ENCODE assay signal across 3 cellular contexts in the genomic region with DNA sequence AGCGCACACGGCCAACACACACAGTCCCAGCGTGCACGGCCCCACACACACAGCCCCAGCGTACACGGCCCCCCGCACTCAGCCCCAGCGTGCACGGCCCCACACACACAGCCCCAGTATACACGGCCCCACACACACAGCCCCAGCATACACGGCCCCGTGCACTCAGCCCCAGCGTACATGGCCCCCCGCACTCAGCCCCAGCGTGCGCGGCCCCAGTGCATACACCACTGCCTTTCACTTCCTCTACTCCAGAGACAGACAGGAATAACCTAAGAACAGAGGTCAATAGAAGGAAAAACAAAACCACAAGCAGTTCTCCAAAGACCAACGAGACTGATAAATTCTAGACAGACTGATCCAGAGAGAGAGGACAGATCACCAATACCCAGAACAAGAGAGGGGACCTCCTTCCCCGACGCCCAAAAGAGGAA.
TF ChIP-seq lines count a peak whose summit lies in the region.

No MANE protein-coding gene starts in this region.

TF ChIP-seq in GM23338, 12 proteins besides CTCF, POLR2A, EP300 and RAD21 (continues in another document):
- TF ChIP-seq POLR2AphosphoS5 (IDR thresholded peaks at IDR 0.05; ENCODE audit: low read depth) (no peak), ZNF331 (CRISPR knock-in tag; IDR thresholded peaks at IDR 0.05; ENCODE audit: low read depth) (no peak), ZNF462 (CRISPR knock-in tag; IDR thresholded peaks at IDR 0.05) (no peak), EZH2phosphoT487 (IDR thresholded peaks at IDR 0.05; ENCODE audit: unreplicated experiment) (no peak)

TF ChIP-seq in endothelial cell of umbilical vein, 7 proteins besides CTCF, POLR2A, EP300 and RAD21:
- TF ChIP-seq, protein P1, sequence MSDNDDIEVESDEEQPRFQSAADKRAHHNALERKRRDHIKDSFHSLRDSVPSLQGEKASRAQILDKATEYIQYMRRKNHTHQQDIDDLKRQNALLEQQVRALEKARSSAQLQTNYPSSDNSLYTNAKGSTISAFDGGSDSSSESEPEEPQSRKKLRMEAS (IDR thresholded peaks at IDR 0.05; ENCODE audit: insufficient read depth, insufficient read length) = no peak
- TF ChIP-seq GATA2 (IDR thresholded peaks at IDR 0.05; ENCODE audit: insufficient read depth, insufficient read length, low read depth, low read length) (no peak), FOS (IDR thresholded peaks at IDR 0.05; ENCODE audit: borderline replicate concordance, insufficient read depth, low read length) (no peak), POLR2AphosphoS5 (IDR thresholded peaks at IDR 0.05; ENCODE audit: insufficient read depth, low read depth, low read length) (no peak), EZH2 (IDR thresholded peaks at IDR 0.05; ENCODE audit: borderline replicate concordance, low read depth, low read length, severe bottlenecking) (no peak), JUN (IDR thresholded peaks at IDR 0.05; ENCODE audit: borderline replicate concordance, insufficient read depth, insufficient read length, low read depth) (no peak), MYC (IDR thresholded peaks at IDR 0.05; ENCODE audit: low read depth, low read length) (no peak)

TF ChIP-seq in HEK293T, 16 proteins besides CTCF, POLR2A, EP300 and RAD21 (continued from another document):
- no peak for TF ChIP-seq FOXM1 (IDR thresholded peaks at IDR 0.05; ENCODE audit: borderline replicate concordance)
- TF ChIP-seq BHLHE40 (IDR thresholded peaks at IDR 0.05; ENCODE audit: borderline replicate concordance) = no peak
- TF ChIP-seq, protein P2, sequence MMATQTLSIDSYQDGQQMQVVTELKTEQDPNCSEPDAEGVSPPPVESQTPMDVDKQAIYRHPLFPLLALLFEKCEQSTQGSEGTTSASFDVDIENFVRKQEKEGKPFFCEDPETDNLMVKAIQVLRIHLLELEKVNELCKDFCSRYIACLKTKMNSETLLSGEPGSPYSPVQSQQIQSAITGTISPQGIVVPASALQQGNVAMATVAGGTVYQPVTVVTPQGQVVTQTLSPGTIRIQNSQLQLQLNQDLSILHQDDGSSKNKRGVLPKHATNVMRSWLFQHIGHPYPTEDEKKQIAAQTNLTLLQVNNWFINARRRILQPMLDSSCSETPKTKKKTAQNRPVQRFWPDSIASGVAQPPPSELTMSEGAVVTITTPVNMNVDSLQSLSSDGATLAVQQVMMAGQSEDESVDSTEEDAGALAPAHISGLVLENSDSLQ (IDR thresholded peaks at IDR 0.05) = no peak
- TF ChIP-seq ARNT (IDR thresholded peaks at IDR 0.05) = no peak
- TF ChIP-seq NFRKB (IDR thresholded peaks at IDR 0.05) = no peak
- no peak for TF ChIP-seq SP1 (IDR thresholded peaks at IDR 0.05)
- TF ChIP-seq ELF4 (IDR thresholded peaks at IDR 0.05) = no peak
- TF ChIP-seq FOXK2 (IDR thresholded peaks at IDR 0.05) = no peak
- no peak for TF ChIP-seq FOXA1 (IDR thresholded peaks at IDR 0.05)
- TF ChIP-seq SUZ12 (IDR thresholded peaks at IDR 0.05) = no peak
- no peak for TF ChIP-seq ZNF384 (IDR thresholded peaks at IDR 0.05)
- no peak for TF ChIP-seq TARDBP (IDR thresholded peaks at IDR 0.05)
- TF ChIP-seq CTBP1 (IDR thresholded peaks at IDR 0.05; ENCODE audit: borderline replicate concordance) = no peak
- no peak for TF ChIP-seq LEF1 (IDR thresholded peaks at IDR 0.05; ENCODE audit: borderline replicate concordance)
